Comparison of ENCODE assay signal across 13 cellular contexts in the genomic region with DNA sequence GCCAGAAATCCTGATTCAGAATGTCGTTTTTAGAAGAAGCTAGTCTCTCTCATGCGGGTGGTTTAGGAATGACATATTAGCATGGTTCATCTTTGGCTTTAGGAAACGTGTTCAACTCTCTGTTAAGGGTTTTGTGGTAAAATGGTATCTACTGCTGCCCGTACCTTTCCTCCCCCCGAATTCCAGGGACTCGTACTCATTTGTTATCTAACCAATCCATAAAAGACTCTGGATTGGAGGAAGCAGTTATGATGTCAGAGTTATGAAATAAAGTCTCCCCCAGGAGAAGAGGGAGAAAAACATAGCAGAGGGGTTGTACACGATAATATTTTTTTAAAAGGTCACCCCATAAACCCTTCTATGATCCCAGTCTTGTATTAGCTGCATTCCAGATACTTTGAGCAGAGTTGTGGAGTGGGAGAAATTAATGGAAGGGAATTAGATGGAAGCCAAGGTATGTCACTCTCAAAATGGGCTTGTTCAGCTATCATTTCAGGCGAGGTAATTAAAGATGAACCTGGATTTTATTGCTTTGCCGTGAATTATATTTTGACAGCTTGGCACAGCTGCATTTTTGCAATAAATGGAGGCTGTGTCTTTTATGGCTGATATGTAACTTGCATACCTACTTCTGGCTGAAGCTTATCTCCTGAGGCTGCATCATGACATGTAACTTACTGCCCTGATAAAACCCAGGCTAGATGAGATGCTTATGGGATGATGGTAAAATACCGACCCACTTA. TPM values are rescaled to one million over a fixed set of nuclear protein-coding genes. Genes with fewer than 3 reads are reported as not detected.
DNase-seq lines count a peak whose midpoint lies in the region; ATAC-seq, FAIRE-seq and TF ChIP-seq lines count a peak whose summit lies in the region.
"Had no signal": no experiment of that assay in that cellular context is flagged by ENCODE, and none has a peak within 500 bp of the region (broad histone marks: within the 10 kb centered on the region; RNA-seq: fewer than 3 reads in every experiment).

No MANE protein-coding gene starts in this region.

- DNase-seq in A549 (ENCODE audit: low read depth in 1 of 2, low spot score in 1 of 2), result peak; percentile 47 to 76
- DNase-seq in nephron progenitor cell, result no peak
- DNase-seq in activated naive CD4-positive, alpha-beta T cell treated with Interleukin-2 at 50 U/mL for 16 hours, result no peak
- no peak for DNase-seq in COR-L47 (lab: John Stamatoyannopoulos, UW)
- no peak for DNase-seq in nucleus accumbens (lab: John Stamatoyannopoulos, UW)
- no peak for DNase-seq in NCI-H187 (lab: John Stamatoyannopoulos, UW)
- DNase-seq: activated B cell treated with CpG ODN at 0.5 μM for 24 hours; AML-193; naive B cell; stimulated activated CD4-positive, alpha-beta T cell treated with anti-CD3 and anti-CD28 coated beads, Interleukin-4, amount 100 ng/mL, for 4 hours had no signal

- TF ChIP-seq EP300 in A549 (IDR thresholded peaks at IDR 0.05) (no peak), Ishikawa (IDR thresholded peaks at IDR 0.05; ENCODE audit: borderline replicate concordance) (no peak)

- TF ChIP-seq CTCF in A549 (IDR thresholded peaks at IDR 0.05) (no peak), nephron progenitor cell (IDR thresholded peaks at IDR 0.05) (no peak)

- H3K4me3 ChIP-seq in A549 (peak overlapping the region; percentile 32; the same call in 2 of the 3 replicates), endocrine pancreas (ENCODE audit: control insufficient read depth, insufficient read depth, low read length) (peak overlapping the region; percentile 60)

- TF ChIP-seq RAD21 in A549 (conservative IDR thresholded peaks at IDR 0.05 in 1 of 2, IDR thresholded peaks at IDR 0.05 in 1 of 2) (no peak), Ishikawa (IDR thresholded peaks at IDR 0.05; ENCODE audit: low read depth) (no peak)

- H3K27ac Mint-ChIP-seq in nephron progenitor cell, result peak overlapping the region; percentile 85
- H3K27ac Mint-ChIP-seq: activated B cell treated with CpG ODN at 0.5 μM for 24 hours; activated naive CD4-positive, alpha-beta T cell treated with anti-CD3 and anti-CD28 coated beads for 36 hours had no signal

- peaks cover 36% of the 10 kb centered on the region for H3K36me3 Mint-ChIP-seq in nephron progenitor cell (ENCODE audit: low read depth)
- H3K36me3 Mint-ChIP-seq: naive B cell had no signal

- H3K27ac ChIP-seq in A549, result peak overlapping the region; percentile 85 to 93

- peaks cover 85% of the 10 kb centered on the region for H3K4me1 ChIP-seq in A549
- peaks cover 8% of the 10 kb centered on the region for H3K4me1 ChIP-seq in endocrine pancreas (ENCODE audit: control insufficient read depth, insufficient read depth, low read length)

- H3K9me3 ChIP-seq in A549, result no peaks in the 10 kb centered on the region
- no peaks in the 10 kb centered on the region for H3K9me3 ChIP-seq in endocrine pancreas (ENCODE audit: control insufficient read depth, low read length)

- peaks cover 74% of the 10 kb centered on the region for H3K4me1 Mint-ChIP-seq in nephron progenitor cell
- H3K4me1 Mint-ChIP-seq: activated B cell treated with CpG ODN at 0.5 μM for 24 hours, naive B cell had no signal

- H3K27me3 Mint-ChIP-seq in nephron progenitor cell (ENCODE audit: low read depth, poor library complexity), result no peaks in the 10 kb centered on the region
- H3K27me3 Mint-ChIP-seq: activated B cell treated with CpG ODN at 0.5 μM for 24 hours had no signal

- peak; percentile 49 to 53 for ATAC-seq in A549

- H3K36me3 ChIP-seq in endocrine pancreas (ENCODE audit: control insufficient read depth, insufficient read depth, low read length), result no peaks in the 10 kb centered on the region

- POLR2A ChIA-PET in A549 (lab: Yijun Ruan, JAX), result interaction anchor here (1.0 to 3.0 kb wide), 10 partner anchors 23 to 242 kb away, joined by 3 to 29 read pairs (median 6); partner anchors contain the start of genes BRIX1, DNAJC21, RAD1 and RAI14

- CTCF ChIA-PET in A549 (lab: Yijun Ruan, JAX), result interaction anchor here (0.6 to 3.8 kb wide), 22 partner anchors 10 to 219 kb away, joined by 3 to 21 read pairs (median 3); no protein-coding TSS in a partner anchor

- FAIRE-seq in A549 (lab: Jason Lieb, UNC), result no peak

- H3K27me3 ChIP-seq in endocrine pancreas (ENCODE audit: control insufficient read depth, insufficient read depth, low read length), result no peaks in the 10 kb centered on the region

- WGBS in A549 (ENCODE audit: missing lambda C conversion rate), result 13% methylated on average over 10 of the region's 10 CpGs

- H3K9me3 Mint-ChIP-seq in nephron progenitor cell, result no peaks in the 10 kb centered on the region
- H3K9me3 Mint-ChIP-seq: activated B cell treated with CpG ODN at 0.5 μM for 24 hours; activated naive CD4-positive, alpha-beta T cell treated with anti-CD3 and anti-CD28 coated beads for 36 hours; naive B cell had no signal

- H3K9ac ChIP-seq in endocrine pancreas (ENCODE audit: control insufficient read depth, insufficient read depth, low read length), result peak overlapping the region; percentile 7

- H3K4me2 ChIP-seq in A549, result peak overlapping the region; percentile 95

- no peak overlapping the region for H3K4me3 Mint-ChIP-seq in nephron progenitor cell
- H3K4me3 Mint-ChIP-seq: activated B cell treated with CpG ODN at 0.5 μM for 24 hours; activated naive CD4-positive, alpha-beta T cell treated with anti-CD3 and anti-CD28 coated beads for 36 hours; naive B cell had no signal

- TF ChIP-seq POLR2A in A549 (IDR thresholded peaks at IDR 0.05; ENCODE audit: low read length), result no peak

TF ChIP-seq in A549, 52 proteins besides CTCF, POLR2A, EP300 and RAD21:
- peak; percentile 3; the same call in 1 of the 2 replicates for TF ChIP-seq JUNB (IDR thresholded peaks at IDR 0.05)
- TF ChIP-seq HOXA7 (CRISPR knock-in tag; IDR thresholded peaks at IDR 0.05), result 0 out of 2 replicates have a peak, but pooled peaks have one; percentile 7
- no peak for TF ChIP-seq SREBF2 (IDR thresholded peaks at IDR 0.05)
- TF ChIP-seq MAZ (IDR thresholded peaks at IDR 0.05; ENCODE audit: borderline replicate concordance, low read depth, low read length), result no peak
- TF ChIP-seq FOSL2 (IDR thresholded peaks at IDR 0.05), result no peak
- peak; percentile 67 for TF ChIP-seq FOSL2 (CRISPR knock-in tag; IDR thresholded peaks at IDR 0.05)
- peak in 1 of 2 experiments; percentile 41; a peak in 2 of 4 replicates for TF ChIP-seq CEBPB (IDR thresholded peaks at IDR 0.05)
- no peak for TF ChIP-seq GATA3 (IDR thresholded peaks at IDR 0.05; ENCODE audit: borderline replicate concordance)
- no peak for TF ChIP-seq NFE2L2 (conservative IDR thresholded peaks at IDR 0.05; ENCODE audit: low read length)
- TF ChIP-seq E2F6 (IDR thresholded peaks at IDR 0.05; ENCODE audit: borderline replicate concordance, low read depth), result no peak

TF ChIP-seq in Ishikawa, 13 proteins besides CTCF, POLR2A, EP300 and RAD21:
- TF ChIP-seq REST (IDR thresholded peaks at IDR 0.05; ENCODE audit: low read depth), result no peak
- peak; percentile 37; the same call in 1 of the 2 replicates for TF ChIP-seq TEAD4 (IDR thresholded peaks at IDR 0.05)

RNA-seq across cellular contexts. Expression of gene RAI14, which starts 31.3 kb away (rescaled TPM):
- polyA plus RNA-seq in A549 (2011; rRNA removed), result 97.7 and 113 TPM in 2 replicates
- 65.8 and 66.3 TPM in 2 replicates for polyA plus RNA-seq in A549 (2012; cell fraction: cytosol; rRNA removed)
- 39.6 and 43.3 TPM in 2 replicates for polyA plus RNA-seq in A549 (2012; cell fraction: nucleus; rRNA removed)
- 71.9 to 76.7 TPM (median 75.3 TPM) in 3 replicates for polyA plus RNA-seq in A549 (2017; fragmentation: RNase III; extraction: RNeasy Plus Mini Kit Qiagen cat#74134 plus additional on column Dnase treatment)
- polyA minus RNA-seq in A549 (2011; rRNA and poly(A)+ RNA removed), result 168 and 240 TPM in 2 replicates

Comparison
In these comparisons a context has a peak if more than half of its experiments do, and no peak if none do; other contexts are left out.
1. DNase-seq: peak in A549 (2 of 2); none in nephron progenitor cell (single experiment), activated naive CD4-positive, alpha-beta T cell treated with Interleukin-2 at 50 U/mL for 16 hours (single experiment), COR-L47 (single experiment), nucleus accumbens (0 of 56) and NCI-H187 (0 of 2).